Comparison of ENCODE assay signal across 9 cellular contexts in the genomic region with DNA sequence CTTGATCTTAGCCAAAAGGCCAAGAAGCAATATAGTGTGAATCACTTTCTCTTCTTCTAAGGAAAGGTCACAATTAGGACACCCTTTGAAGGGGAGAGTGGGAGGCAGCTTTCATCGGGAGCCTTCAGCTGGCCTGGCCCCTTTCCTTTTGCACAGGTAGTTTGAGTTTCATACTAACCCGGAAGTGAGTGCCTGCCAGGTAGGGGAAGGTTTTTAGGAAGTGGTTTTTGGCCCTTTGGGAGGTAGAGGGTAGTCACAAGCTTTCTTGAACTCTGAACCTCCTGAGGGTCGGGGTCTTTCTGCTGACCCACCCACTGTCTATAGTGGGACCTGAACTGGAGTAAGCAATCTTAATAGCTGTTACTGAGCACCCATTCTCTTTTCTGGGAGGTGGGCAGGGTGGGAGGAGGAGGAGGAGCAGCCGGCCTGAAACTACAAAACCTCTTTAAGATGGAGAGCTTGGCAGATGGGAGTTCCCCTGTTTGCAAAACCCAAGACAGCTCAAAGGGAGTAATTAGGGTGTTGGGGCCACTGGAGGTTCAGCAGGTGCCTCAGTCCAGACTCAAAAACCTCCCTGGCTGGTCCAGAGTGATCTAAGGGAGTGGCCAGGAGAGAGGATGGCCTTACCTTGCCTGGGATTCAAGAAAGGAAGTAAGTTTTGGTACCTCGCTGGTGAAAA. TPM values are rescaled to one million over a fixed set of nuclear protein-coding genes. Genes with fewer than 3 reads are reported as not detected.
DNase-seq lines count a peak whose midpoint lies in the region; ATAC-seq, FAIRE-seq and TF ChIP-seq lines count a peak whose summit lies in the region.
"Had no signal": no experiment of that assay in that cellular context is flagged by ENCODE, and none has a peak within 500 bp of the region (broad histone marks: within the 10 kb centered on the region; RNA-seq: fewer than 3 reads in every experiment).

No MANE protein-coding gene starts in this region.

- H3K9me3 Mint-ChIP-seq in activated naive CD8-positive, alpha-beta T cell treated with anti-CD3 and anti-CD28 coated beads for 36 hours: no peaks in the 10 kb centered on the region

- no peak overlapping the region for H3K4me3 ChIP-seq in pancreas

- peak; percentile 42 for ATAC-seq in HG03095 (IDR thresholded peaks at IDR 0.05; ENCODE audit: unreplicated experiment)
- peak; percentile 23 for ATAC-seq in stimulated activated naive CD8-positive, alpha-beta T cell treated with anti-CD3 and anti-CD28 coated beads, Interleukin-15, Interleukin-2, amounts not matched to agents 100 U/mL and 50 U/mL, for 24 hours
- ATAC-seq in pancreas: no peak
- ATAC-seq in GM19397 (IDR thresholded peaks at IDR 0.05; ENCODE audit: unreplicated experiment): no peak
- ATAC-seq: right cardiac atrium had no signal

- peaks cover 28 to 57% (median 50%) of the 10 kb centered on the region in 3 donors for H3K4me1 ChIP-seq in pancreas

- no peaks in the 10 kb centered on the region for H3K9me3 ChIP-seq in pancreas

- peak overlapping the region; percentile 74 for H3K27ac Mint-ChIP-seq in activated naive CD8-positive, alpha-beta T cell treated with anti-CD3 and anti-CD28 coated beads for 36 hours

- no peaks in the 10 kb centered on the region for H3K27me3 ChIP-seq in pancreas

- peak overlapping the region; percentile 58 for H3K4me3 Mint-ChIP-seq in activated naive CD8-positive, alpha-beta T cell treated with anti-CD3 and anti-CD28 coated beads for 36 hours

- H3K36me3 ChIP-seq in pancreas: no peaks in the 10 kb centered on the region

- H3K4me1 Mint-ChIP-seq in activated naive CD8-positive, alpha-beta T cell treated with anti-CD3 and anti-CD28 coated beads for 36 hours: peaks cover 76% of the 10 kb centered on the region

- peak overlapping the region in 1 of 4 donors; percentile 28 for H3K27ac ChIP-seq in pancreas

- FAIRE-seq in pancreas (lab: Jason Lieb, UNC): no peak

- TF ChIP-seq CTCF in pancreas (IDR thresholded peaks at IDR 0.05): no peak

- 30 to 41% methylated on average over 5 of the region's 5 CpGs for WGBS in pancreas, 2 donors

- peaks cover 38% of the 10 kb centered on the region for H3K36me3 Mint-ChIP-seq in activated naive CD8-positive, alpha-beta T cell treated with anti-CD3 and anti-CD28 coated beads for 36 hours

- H3K27me3 Mint-ChIP-seq in activated naive CD8-positive, alpha-beta T cell treated with anti-CD3 and anti-CD28 coated beads for 36 hours: no peaks in the 10 kb centered on the region

- peak; percentile 23 for DNase-seq in activated CD8-positive, alpha-beta memory T cell treated with anti-CD3 and anti-CD28 coated beads, Interleukin-2, amount 50 U/mL, for 4 hours
- no peak for DNase-seq in activated CD8-positive, alpha-beta memory T cell treated with anti-CD3 and anti-CD28 coated beads, Interleukin-2, amount 50 U/mL, for 48 hours
- peak; percentile 47 for DNase-seq in activated naive CD8-positive, alpha-beta T cell treated with anti-CD3 and anti-CD28 coated beads for 36 hours
- DNase-seq in stimulated activated naive CD8-positive, alpha-beta T cell treated with anti-CD3 and anti-CD28 coated beads, Interleukin-15, Interleukin-2, amounts not matched to agents 100 U/mL and 50 U/mL, for 24 hours: peak; percentile 26
- DNase-seq in amniotic stem cell (lab: John Stamatoyannopoulos, UW) (no peak), pancreas (no peak)
- DNase-seq: right cardiac atrium had no signal

- intact Hi-C loops in pancreas (cut with DNase I): loop anchor here in 1 of 3 donors (10.0 kb wide), 1 partner anchor 106 kb away; no protein-coding TSS in a partner anchor

RNA-seq across cellular contexts. Expression of a gene that starts 6.0 kb away (rescaled TPM):
- total RNA-seq in activated naive CD8-positive, alpha-beta T cell treated with anti-CD3 and anti-CD28 coated beads for 36 hours: 100 to 1,000 TPM; 285 to 292 TPM
- total RNA-seq in pancreas: 100 to 1,000 TPM; 108 to 195 (median 119) TPM
- polyA plus RNA-seq in pancreas: 10 to 100 TPM; 35.8 to 50.4 TPM

Comparison
In these comparisons a context has a peak if more than half of its experiments do, and no peak if none do; other contexts are left out.
1. DNase-seq: peak in activated CD8-positive, alpha-beta memory T cell treated with anti-CD3 and anti-CD28 coated beads, Interleukin-2, amount 50 U/mL, for 4 hours (single experiment), activated naive CD8-positive, alpha-beta T cell treated with anti-CD3 and anti-CD28 coated beads for 36 hours (single experiment) and stimulated activated naive CD8-positive, alpha-beta T cell treated with anti-CD3 and anti-CD28 coated beads, Interleukin-15, Interleukin-2, amounts not matched to agents 100 U/mL and 50 U/mL, for 24 hours (single experiment); none in activated CD8-positive, alpha-beta memory T cell treated with anti-CD3 and anti-CD28 coated beads, Interleukin-2, amount 50 U/mL, for 48 hours (single experiment), amniotic stem cell (single experiment) and pancreas (0 of 6).
2. ATAC-seq: peak in HG03095 (single experiment) and stimulated activated naive CD8-positive, alpha-beta T cell treated with anti-CD3 and anti-CD28 coated beads, Interleukin-15, Interleukin-2, amounts not matched to agents 100 U/mL and 50 U/mL, for 24 hours (single experiment); none in pancreas (0 of 4) and GM19397 (single experiment).